ENCODE assay signal across 18 cellular contexts in genomic region chr1:208951908-208952307, GRCh38.
DNase-seq lines count a peak whose midpoint lies in the region; ATAC-seq and TF ChIP-seq lines count a peak whose summit lies in the region.
"Had no signal": no experiment of that assay in that cellular context is flagged by ENCODE, and none has a peak within 500 bp of the region (broad histone marks: within the 10 kb centered on the region; RNA-seq: fewer than 3 reads in every experiment).

No MANE protein-coding gene starts in this region.

- no peak for TF ChIP-seq CTCF in fibroblast of the aortic adventitia (IDR thresholded peaks at IDR 0.05; ENCODE audit: insufficient read depth, low read length)

- H3K4me3 ChIP-seq in fibroblast of the aortic adventitia (ENCODE audit: low read depth, low read length) = no peak overlapping the region
- H3K4me3 ChIP-seq: A549, ascending aorta, SJSA1, spleen had no signal

- peak; percentile 22 for DNase-seq in NCI-H2196 (lab: John Stamatoyannopoulos, UW; ENCODE audit: unreplicated experiment)
- no peak for DNase-seq in NCI-H2196 treated with DMSO at 0.1 percent for 48 hours (lab: John Stamatoyannopoulos, UW; ENCODE audit: unreplicated experiment)
- DNase-seq in NCI-H345 (lab: John Stamatoyannopoulos, UW) = peak; percentile 59
- DNase-seq in fibroblast of the aortic adventitia (ENCODE audit: low read depth) = peak; percentile 23
- no peak for DNase-seq in Right ventricle myocardium inferior (ENCODE audit: missing footprints)
- no peak for DNase-seq in effector CD4-positive, alpha-beta T cell
- DNase-seq: activated CD4-positive, CD25-positive, alpha-beta regulatory T cell treated with anti-CD3 and anti-CD28 coated beads, Interleukin-2, amount 50 U/mL, for 72 hours; activated effector memory CD4-positive, alpha-beta T cell treated with anti-CD3 and anti-CD28 coated beads, Interleukin-2, amount 50 U/mL, for 16 hours; foreskin melanocyte; Karpas-422; spleen; T1000 had no signal

- intact Hi-C loops in Right ventricle myocardium inferior (cut with DNase I) = no loop called here

- no peak for ATAC-seq in Right ventricle myocardium inferior
- no peak for ATAC-seq in HG03097 (IDR thresholded peaks at IDR 0.05; ENCODE audit: low FRiP score, unreplicated experiment)
- no peak for ATAC-seq in HG02840 (IDR thresholded peaks at IDR 0.05; ENCODE audit: low FRiP score, unreplicated experiment)
- ATAC-seq: A549; stimulated activated memory B cell treated with anti-CD40 and anti-IgM and Interleukin-4, amounts not matched to agents 10 μg/mL and 1 μg/mL and 100 μg/mL, for 72 hours had no signal

Comparison
In these comparisons a context has a peak if more than half of its experiments do, and no peak if none do; other contexts are left out.
1. DNase-seq: peak in NCI-H2196 (single experiment), NCI-H345 (single experiment) and fibroblast of the aortic adventitia (single experiment); none in NCI-H2196 treated with DMSO at 0.1 percent for 48 hours (single experiment), Right ventricle myocardium inferior (single experiment) and effector CD4-positive, alpha-beta T cell (single experiment).